ENCODE assay signal across 18 cellular contexts in the genomic region with DNA sequence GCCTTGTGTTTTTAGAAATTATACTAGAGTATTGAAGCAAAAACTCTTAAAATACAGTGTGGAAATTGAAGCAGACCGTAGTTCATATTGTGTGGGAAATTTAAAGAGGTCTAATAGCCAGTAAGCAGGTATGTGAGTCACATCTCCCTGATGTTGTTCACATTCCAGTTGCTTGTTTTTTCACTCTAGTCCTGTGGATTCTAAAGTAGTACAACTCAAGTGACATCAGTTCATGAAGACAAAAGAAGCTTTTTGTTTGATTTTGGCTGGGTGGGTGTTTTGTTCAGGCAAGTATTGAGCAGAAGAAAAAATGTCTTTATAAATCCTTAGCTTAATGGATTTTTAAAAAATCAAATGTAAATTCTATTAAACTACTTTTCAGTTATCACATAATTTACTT.
DNase-seq lines count a peak whose midpoint lies in the region; ATAC-seq and TF ChIP-seq lines count a peak whose summit lies in the region.
"Had no signal": no experiment of that assay in that cellular context is flagged by ENCODE, and none has a peak within 500 bp of the region (broad histone marks: within the 10 kb centered on the region; RNA-seq: fewer than 3 reads in every experiment).

No MANE protein-coding gene starts in this region.

- ATAC-seq in PC-3 (no peak), GM21447 (IDR thresholded peaks at IDR 0.05; ENCODE audit: unreplicated experiment) (no peak)
- ATAC-seq in naive thymus-derived CD8-positive, alpha-beta T cell = no peak

- H3K9me2 ChIP-seq in PC-3 (replicated peaks; ENCODE audit: low read length) (no peaks in the 10 kb centered on the region), MM.1S (replicated peaks; ENCODE audit: insufficient read depth, low read length) (no peaks in the 10 kb centered on the region)

- no peak overlapping the region for H3K4me3 Mint-ChIP-seq in neural progenitor cell
- H3K4me3 Mint-ChIP-seq in naive thymus-derived CD8-positive, alpha-beta T cell = no peak overlapping the region
- H3K4me3 Mint-ChIP-seq: CD14-positive monocyte had no signal

- H3K79me2 ChIP-seq in PC-3 (ENCODE audit: low read length) = no peaks in the 10 kb centered on the region
- H3K79me2 ChIP-seq in neural progenitor cell (ENCODE audit: low read depth) = no peaks in the 10 kb centered on the region
- H3K79me2 ChIP-seq in MM.1S (ENCODE audit: low read length) = no peaks in the 10 kb centered on the region

- no peaks in the 10 kb centered on the region for H3K27me3 ChIP-seq in PC-3 (ENCODE audit: low read length)
- no peaks in the 10 kb centered on the region for H3K27me3 ChIP-seq in neural progenitor cell
- H3K27me3 ChIP-seq in MM.1S (replicated peaks; ENCODE audit: insufficient read depth, low read length) = no peaks in the 10 kb centered on the region
- H3K27me3 ChIP-seq: Peyer's patch had no signal

- no peak overlapping the region for H2AFZ ChIP-seq in PC-3 (ENCODE audit: low read length)
- peak overlapping the region; percentile 49 for H2AFZ ChIP-seq in neural progenitor cell (replicated peaks)
- H2AFZ ChIP-seq in MM.1S (ENCODE audit: low read length) = no peak overlapping the region

- H3K9me3 ChIP-seq in PC-3 (ENCODE audit: low read length) = no peaks in the 10 kb centered on the region
- no peaks in the 10 kb centered on the region for H3K9me3 ChIP-seq in neural progenitor cell (ENCODE audit: low read depth)
- no peaks in the 10 kb centered on the region for H3K9me3 ChIP-seq in MM.1S (replicated peaks; ENCODE audit: insufficient read depth, low read length)
- H3K9me3 ChIP-seq: Caco-2, HAP-1, Peyer's patch had no signal

- no peaks in the 10 kb centered on the region for H3K9me3 Mint-ChIP-seq in neural progenitor cell
- H3K9me3 Mint-ChIP-seq in naive thymus-derived CD8-positive, alpha-beta T cell = no peaks in the 10 kb centered on the region
- H3K9me3 Mint-ChIP-seq: CD14-positive monocyte had no signal

- H3K4me1 ChIP-seq in PC-3 (ENCODE audit: insufficient read depth, low read length) (peaks cover 34% of the 10 kb centered on the region), neural progenitor cell (peaks cover 8% of the 10 kb centered on the region), MM.1S (ENCODE audit: low read length) (peaks cover 19% of the 10 kb centered on the region)
- H3K4me1 ChIP-seq: HAP-1 had no signal

- H3K4me3 ChIP-seq in PC-3 (ENCODE audit: low read length) (no peak overlapping the region), epithelial cell of esophagus (ENCODE audit: low read length) (no peak overlapping the region), neural progenitor cell (no peak overlapping the region), MM.1S (ENCODE audit: low read length) (no peak overlapping the region)
- H3K4me3 ChIP-seq: HAP-1, Peyer's patch had no signal

- no peak overlapping the region for H3K27ac Mint-ChIP-seq in neural progenitor cell
- no peak overlapping the region for H3K27ac Mint-ChIP-seq in naive thymus-derived CD8-positive, alpha-beta T cell
- H3K27ac Mint-ChIP-seq: CD14-positive monocyte had no signal

- H3F3A ChIP-seq in PC-3 (ENCODE audit: low read length, unreplicated experiment) = peaks cover 4% of the 10 kb centered on the region
- no peaks in the 10 kb centered on the region for H3F3A ChIP-seq in neural progenitor cell (ENCODE audit: low read depth)
- H3F3A ChIP-seq in MM.1S (ENCODE audit: insufficient read depth, low read length) = no peaks in the 10 kb centered on the region

- no peaks in the 10 kb centered on the region for H3K36me3 ChIP-seq in PC-3 (ENCODE audit: low read depth, low read length)
- H3K36me3 ChIP-seq in neural progenitor cell = no peaks in the 10 kb centered on the region
- H3K36me3 ChIP-seq in MM.1S (replicated peaks; ENCODE audit: insufficient read depth, low read length) = no peaks in the 10 kb centered on the region
- H3K36me3 ChIP-seq: HAP-1, Peyer's patch had no signal

- no TSS peak for BruUV-seq in PC-3 (replicated peaks; lab: Mats Ljungman, UMichigan)

- intact Hi-C loops in PC-3 (cut with micrococcal nuclease) = no loop called here

- H3K27me3 Mint-ChIP-seq in neural progenitor cell (ENCODE audit: insufficient read depth, low read depth) = no peaks in the 10 kb centered on the region
- H3K27me3 Mint-ChIP-seq in naive thymus-derived CD8-positive, alpha-beta T cell = no peaks in the 10 kb centered on the region

- POLR2A ChIA-PET in PC-3 (lab: Charles Lee; ENCODE audit: unreplicated experiment) = no interaction called here
- POLR2A ChIA-PET in naive thymus-derived CD8-positive, alpha-beta T cell (lab: Charles Lee) = no interaction called here

- H3K4me2 ChIP-seq in PC-3 (ENCODE audit: low read length) (0 out of 2 replicates have a peak overlapping the region, but pooled peaks have one; percentile 12), neural progenitor cell (no peak overlapping the region), MM.1S (ENCODE audit: low read depth, low read length) (no peak overlapping the region)

- no peak overlapping the region for H3K9ac ChIP-seq in PC-3 (ENCODE audit: low read length)
- no peak overlapping the region for H3K9ac ChIP-seq in neural progenitor cell
- no peak overlapping the region for H3K9ac ChIP-seq in MM.1S (ENCODE audit: low read length)

- H3K36me3 Mint-ChIP-seq in neural progenitor cell = no peaks in the 10 kb centered on the region
- no peaks in the 10 kb centered on the region for H3K36me3 Mint-ChIP-seq in naive thymus-derived CD8-positive, alpha-beta T cell
- H3K36me3 Mint-ChIP-seq: CD14-positive monocyte had no signal

- no peaks in the 10 kb centered on the region for H4K20me1 ChIP-seq in PC-3 (ENCODE audit: low read length)
- no peaks in the 10 kb centered on the region for H4K20me1 ChIP-seq in neural progenitor cell (ENCODE audit: low read depth)
- H4K20me1 ChIP-seq in MM.1S (ENCODE audit: insufficient read depth, low read length) = no peaks in the 10 kb centered on the region

- DNase-seq in DMS79 (lab: John Stamatoyannopoulos, UW) (peak; percentile 6), PC-3 (peak; percentile 59), epithelial cell of esophagus (ENCODE audit: low read depth) (peak; percentile 29), neural progenitor cell (ENCODE audit: low spot score) (peak; percentile 9), MM.1S (no peak), foreskin melanocyte (no peak)
- DNase-seq in naive thymus-derived CD8-positive, alpha-beta T cell = no peak
- DNase-seq: Caco-2, DMS53, GF-D8, Karpas-422, NCI-H1436 treated with DMSO at 0.1 percent for 48 hours, NCI-H2081, Peyer's patch, SHP77 treated with DMSO at 0.1 percent for 48 hours had no signal

- no peak overlapping the region for H3K27ac ChIP-seq in PC-3 (ENCODE audit: low read length)
- no peak overlapping the region for H3K27ac ChIP-seq in neural progenitor cell
- no peak overlapping the region for H3K27ac ChIP-seq in MM.1S (ENCODE audit: low read length)
- H3K27ac ChIP-seq: Peyer's patch had no signal

- TF ChIP-seq CTCF in PC-3 (conservative IDR thresholded peaks at IDR 0.05; ENCODE audit: low read depth, low read length) (no peak), epithelial cell of esophagus (IDR thresholded peaks at IDR 0.05; ENCODE audit: insufficient read depth, low read depth, low read length, missing control alignments) (no peak), neural progenitor cell (IDR thresholded peaks at IDR 0.05) (no peak), MM.1S (IDR thresholded peaks at IDR 0.05; ENCODE audit: low read length) (no peak)

- CTCF ChIA-PET in PC-3 (lab: Charles Lee) = interaction anchor here (0.6 kb wide), 1 partner anchor 41 kb away, joined by 3 read pairs; no protein-coding TSS in a partner anchor

- H3K4me1 Mint-ChIP-seq in neural progenitor cell = peaks cover 16% of the 10 kb centered on the region
- H3K4me1 Mint-ChIP-seq in naive thymus-derived CD8-positive, alpha-beta T cell = peaks cover 0 to 9% (median 8%) of the 10 kb centered on the region in 4 donors
- H3K4me1 Mint-ChIP-seq: CD14-positive monocyte had no signal

Comparison
In these comparisons a context has a peak if more than half of its experiments do, and no peak if none do; other contexts are left out.
1. DNase-seq: peak in DMS79 (single experiment), PC-3 (single experiment), epithelial cell of esophagus (single experiment) and neural progenitor cell (single experiment); none in MM.1S (single experiment), foreskin melanocyte (single experiment) and naive thymus-derived CD8-positive, alpha-beta T cell (0 of 10).